Comparison of ENCODE assay signal across 8 cellular contexts in the genomic region with DNA sequence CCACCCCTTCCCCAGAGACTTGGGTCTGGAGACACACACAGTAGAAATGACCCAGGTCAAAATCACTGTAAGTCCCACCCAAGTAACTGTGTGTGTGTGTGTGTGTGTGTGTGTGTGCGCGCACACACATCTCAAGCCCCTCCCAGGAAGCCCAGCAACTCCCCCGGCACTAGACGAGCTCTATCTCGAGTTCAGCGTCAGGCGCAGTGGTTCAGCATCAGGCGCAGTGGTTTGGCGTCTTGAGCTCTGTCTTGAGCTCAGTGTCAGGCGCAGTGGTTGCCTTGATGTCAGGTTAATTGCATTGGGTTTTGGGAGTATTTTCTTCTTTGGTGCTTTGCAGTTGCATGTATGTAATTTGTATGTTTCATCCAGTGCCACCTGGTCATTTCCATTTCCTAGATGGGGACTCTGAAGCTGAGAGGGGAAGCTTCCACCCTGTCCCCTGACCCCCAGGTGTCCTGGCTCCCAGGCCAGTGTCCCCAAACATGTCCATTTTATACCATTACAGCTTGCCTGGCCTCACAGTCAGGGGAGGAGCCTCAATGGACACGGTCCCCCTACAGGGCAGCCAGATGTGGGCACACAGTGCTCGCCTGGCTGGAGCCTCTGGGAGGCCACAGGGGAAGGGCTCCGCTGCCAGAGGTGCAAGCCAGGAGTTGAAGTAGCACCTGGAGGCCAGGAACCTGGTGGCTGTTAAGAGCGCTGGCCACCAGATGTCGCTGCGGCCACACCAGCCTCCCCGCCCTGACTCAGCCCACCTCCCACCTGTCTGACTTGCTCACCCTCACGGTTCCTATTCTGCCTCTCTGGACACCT.
DNase-seq lines count a peak whose midpoint lies in the region; ATAC-seq and TF ChIP-seq lines count a peak whose summit lies in the region.

No MANE protein-coding gene starts in this region.

- H3K79me2 ChIP-seq in GM23248 (ENCODE audit: insufficient read depth), result no peaks in the 10 kb centered on the region
- no peaks in the 10 kb centered on the region for H3K79me2 ChIP-seq in parathyroid adenoma

- no peaks in the 10 kb centered on the region for H4K20me1 ChIP-seq in GM23248 (ENCODE audit: insufficient read depth)

- H3K9me3 ChIP-seq in GM23248 (ENCODE audit: low read depth), result no peaks in the 10 kb centered on the region
- H3K9me3 ChIP-seq in parathyroid adenoma (ENCODE audit: control insufficient read depth, low read length), result no peaks in the 10 kb centered on the region
- no peaks in the 10 kb centered on the region for H3K9me3 ChIP-seq in aorta (ENCODE audit: control insufficient read depth, low read length)

- H3K27ac ChIP-seq in GM23248, result no peak overlapping the region
- no peak overlapping the region for H3K27ac ChIP-seq in parathyroid adenoma
- no peak overlapping the region for H3K27ac ChIP-seq in aorta (ENCODE audit: low read depth in 1 of 2, low read length in 2 of 2)

- DNase-seq in AG10803 (ENCODE audit: low read depth), result no peak
- peak; percentile 50 for DNase-seq in GM23248
- DNase-seq in NCI-H82 (lab: John Stamatoyannopoulos, UW), result peak; percentile 83
- peak; percentile 17 to 31 for DNase-seq in activated CD8-positive, alpha-beta memory T cell treated with anti-CD3 and anti-CD28 coated beads for 4 hours (ENCODE audit: low read depth in 2 of 2)
- DNase-seq in epithelial cell of proximal tubule (ENCODE audit: low read depth), result no peak
- no peak for DNase-seq in aorta

- H3K4me1 ChIP-seq in GM23248 (ENCODE audit: insufficient read depth) (no peaks in the 10 kb centered on the region), parathyroid adenoma (no peaks in the 10 kb centered on the region), aorta (ENCODE audit: control insufficient read depth in 1 of 2, insufficient read depth in 2 of 2, low read length in 2 of 2) (no peaks in the 10 kb centered on the region)

- no peaks in the 10 kb centered on the region for H3F3A ChIP-seq in GM23248 (ENCODE audit: insufficient read depth)

- H3K9ac ChIP-seq in GM23248 (no peak overlapping the region), parathyroid adenoma (no peak overlapping the region)

- intact Hi-C loops in aorta (cut with DNase I), result loop anchor here (1.0 to 5.0 kb wide), 3 partner anchors 620 to 944 kb away; no protein-coding TSS in a partner anchor

- H3K4me3 ChIP-seq in AG10803 (ENCODE audit: low read length) (no peak overlapping the region), GM23248 (no peak overlapping the region), epithelial cell of proximal tubule (ENCODE audit: low read depth, low read length) (no peak overlapping the region), parathyroid adenoma (ENCODE audit: low read depth, low read length) (no peak overlapping the region), aorta (ENCODE audit: low read length in 2 of 2) (no peak overlapping the region)

- no peak overlapping the region for H2AFZ ChIP-seq in GM23248
- no peak overlapping the region for H2AFZ ChIP-seq in parathyroid adenoma

- H3K4me2 ChIP-seq in GM23248 (ENCODE audit: unreplicated experiment), result no peak overlapping the region
- H3K4me2 ChIP-seq in parathyroid adenoma (ENCODE audit: low read length), result no peak overlapping the region

- H3K9me2 ChIP-seq in GM23248 (ENCODE audit: insufficient read depth), result no peaks in the 10 kb centered on the region

- TF ChIP-seq CTCF in AG10803 (conservative IDR thresholded peaks at IDR 0.05; ENCODE audit: low read length), result peak; percentile 65
- peak; percentile 79 for TF ChIP-seq CTCF in epithelial cell of proximal tubule (conservative IDR thresholded peaks at IDR 0.05; ENCODE audit: low read depth, low read length)
- TF ChIP-seq CTCF in parathyroid adenoma (IDR thresholded peaks at IDR 0.05), result peak; percentile 74

- peak; percentile 54 for ATAC-seq in aorta (ENCODE audit: low FRiP score)
- ATAC-seq in HG03045 (IDR thresholded peaks at IDR 0.05; ENCODE audit: unreplicated experiment), result no peak

- H3K27me3 ChIP-seq in GM23248 (replicated peaks; ENCODE audit: insufficient read depth) (no peaks in the 10 kb centered on the region), parathyroid adenoma (ENCODE audit: control insufficient read depth, insufficient read depth, low read length) (no peaks in the 10 kb centered on the region), aorta (ENCODE audit: control insufficient read depth in 1 of 2, insufficient read depth in 2 of 2, low read length in 1 of 2) (no peaks in the 10 kb centered on the region)

- no peaks in the 10 kb centered on the region for H3K36me3 ChIP-seq in GM23248 (ENCODE audit: low read depth)
- H3K36me3 ChIP-seq in parathyroid adenoma (ENCODE audit: control insufficient read depth, insufficient read depth, low read length), result no peaks in the 10 kb centered on the region
- no peaks in the 10 kb centered on the region for H3K36me3 ChIP-seq in aorta (ENCODE audit: control insufficient read depth in 1 of 2, insufficient read depth in 2 of 2, low read length in 1 of 2)

- in situ Hi-C loops in GM23248 (cut with MboI), result no loop called here

- 57 to 59% methylated on average over 18 of the region's 18 CpGs for WGBS in GM23248 (ENCODE audit: low coverage in 1 of 2, low lambda C conversion rate in 2 of 2, missing lambda C conversion rate in 2 of 2), 2 experiments
- 53 to 58% methylated on average over 18 of the region's 18 CpGs for WGBS in aorta, 2 donors

Comparison
In these comparisons a context has a peak if more than half of its experiments do, and no peak if none do; other contexts are left out.
1. DNase-seq: peak in GM23248 (single experiment), NCI-H82 (single experiment) and activated CD8-positive, alpha-beta memory T cell treated with anti-CD3 and anti-CD28 coated beads for 4 hours (2 of 2); none in AG10803 (single experiment), epithelial cell of proximal tubule (single experiment) and aorta (0 of 2).
2. Peak in every context shown above with its lines, with median percentiles within 50 percentile points of each other: CTCF ChIP-seq.